Comparison of ENCODE assay signal across 10 cellular contexts in the genomic region with DNA sequence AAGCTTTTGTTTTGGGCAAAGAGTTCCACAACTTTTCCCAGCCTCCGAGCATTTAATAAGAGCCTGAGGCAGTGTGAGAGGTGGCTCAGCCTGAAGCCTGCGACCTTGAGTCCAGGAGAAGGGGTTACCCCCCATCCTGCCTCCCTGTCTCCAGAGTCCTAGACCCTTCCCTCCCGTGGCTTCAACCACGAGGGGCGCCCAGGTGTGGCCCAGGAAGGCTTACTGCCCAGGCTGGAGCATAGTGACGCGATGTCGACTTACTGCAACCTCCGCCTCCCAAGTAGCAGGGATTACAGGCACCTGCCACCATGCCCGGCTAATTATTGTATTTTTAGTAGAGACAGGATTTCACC. TPM values are rescaled to one million over a fixed set of nuclear protein-coding genes. Genes with fewer than 3 reads are reported as not detected.
DNase-seq lines count a peak whose midpoint lies in the region; ATAC-seq, FAIRE-seq and TF ChIP-seq lines count a peak whose summit lies in the region.
"Had no signal": no experiment of that assay in that cellular context is flagged by ENCODE, and none has a peak within 500 bp of the region (broad histone marks: within the 10 kb centered on the region; RNA-seq: fewer than 3 reads in every experiment).

No MANE protein-coding gene starts in this region.

- CTCF ChIA-PET in BJ (lab: Yijun Ruan, JAX) = interaction anchor here (2.1 kb wide), 1 partner anchor 8 kb away, joined by 7 read pairs; no protein-coding TSS in a partner anchor

- H3K4me1 ChIP-seq in esophagus muscularis mucosa = peaks cover 0 to 13% (median 12%) of the 10 kb centered on the region in 4 donors
- peaks cover 7% of the 10 kb centered on the region for H3K4me1 ChIP-seq in neuron (ENCODE audit: insufficient read depth, low read length)

- no peak for DNase-seq in BJ (ENCODE audit: low read depth)
- DNase-seq in NCI-H69 (lab: John Stamatoyannopoulos, UW) = peak; percentile 37
- DNase-seq in esophagus muscularis mucosa (ENCODE audit: extremely low spot score) = no peak
- no peak for DNase-seq in GM19239 (ENCODE audit: insufficient read length, low spot score)
- DNase-seq in foreskin melanocyte = no peak
- no peak for DNase-seq in HCEC 1CT
- DNase-seq: GDM1 had no signal

- peak overlapping the region; percentile 82 for H2AFZ ChIP-seq in neuron (ENCODE audit: low read depth, low read length)

- intact Hi-C loops in esophagus muscularis mucosa (cut with DNase I) = no loop called here

- no peak for FAIRE-seq in GM19239 (lab: Jason Lieb, UNC)

- TF ChIP-seq EP300 in esophagus muscularis mucosa (IDR thresholded peaks at IDR 0.05) = no peak

- no peaks in the 10 kb centered on the region for H3K36me3 ChIP-seq in BJ (ENCODE audit: control insufficient read depth, insufficient read depth, low read length)
- no peaks in the 10 kb centered on the region for H3K36me3 ChIP-seq in esophagus muscularis mucosa
- H3K36me3 ChIP-seq in neuron (ENCODE audit: insufficient read depth, low read length) = no peaks in the 10 kb centered on the region

- 89% methylated on average over 9 of the region's 10 CpGs for WGBS in esophagus muscularis mucosa

- no peak for ATAC-seq in HG03095 (IDR thresholded peaks at IDR 0.05; ENCODE audit: unreplicated experiment)

- POLR2A ChIA-PET in BJ (lab: Charles Lee) = no interaction called here

- no peak overlapping the region for H3K27ac ChIP-seq in esophagus muscularis mucosa (replicated peaks in 1 of 4)

- H3K9me3 ChIP-seq in esophagus muscularis mucosa = no peaks in the 10 kb centered on the region
- H3K9me3 ChIP-seq in neuron (ENCODE audit: low read length) = no peaks in the 10 kb centered on the region

- no peaks in the 10 kb centered on the region for H3K27me3 ChIP-seq in BJ (ENCODE audit: control insufficient read depth, insufficient read depth, low read length)
- H3K27me3 ChIP-seq in esophagus muscularis mucosa = peaks cover 0 to 9% (median 0%) of the 10 kb centered on the region in 4 donors
- H3K27me3 ChIP-seq in neuron (ENCODE audit: insufficient read depth, low read length) = peaks cover 15% of the 10 kb centered on the region

- TF ChIP-seq POLR2A in esophagus muscularis mucosa (IDR thresholded peaks at IDR 0.05; ENCODE audit: low read depth) = no peak

- H3K4me3 ChIP-seq in BJ (ENCODE audit: low read depth, low read length) = peak overlapping the region; percentile 49
- H3K4me3 ChIP-seq in esophagus muscularis mucosa = peak overlapping the region; percentile 55 to 65 (median 61)
- peak overlapping the region; percentile 48 for H3K4me3 ChIP-seq in neuron (ENCODE audit: low read length)

- TF ChIP-seq CTCF in BJ (IDR thresholded peaks at IDR 0.05; ENCODE audit: insufficient read depth, low read depth, low read length) = no peak
- TF ChIP-seq CTCF in esophagus muscularis mucosa (IDR thresholded peaks at IDR 0.05) = no peak

RNA-seq across cellular contexts. Expression of a gene that starts 0.6 kb away (rescaled TPM):
- polyA plus RNA-seq in BJ (2011; rRNA removed) = 0.71 and 1.6 TPM in 2 replicates
- 1.4 TPM in 1 of 2 replicates, not detected in the other for polyA minus RNA-seq in BJ (2011; rRNA and poly(A)+ RNA removed)
- 1 to 10 TPM in 2 of 4 donors, under 1 TPM in 1, not detected in 1; 0.99 to 2.5 (median 1.3) TPM for total RNA-seq in esophagus muscularis mucosa
- total RNA-seq: HT-29 had no signal

RNA-seq across cellular contexts. Expression of a gene that starts 9.5 kb away (rescaled TPM):
- not detected in 2 replicates for polyA plus RNA-seq in BJ (2011; rRNA removed)
- polyA minus RNA-seq in BJ (2011; rRNA and poly(A)+ RNA removed) = not detected in 2 replicates
- not detected for total RNA-seq in esophagus muscularis mucosa
- total RNA-seq: HT-29 had no signal

RNA-seq across cellular contexts. Expression of a gene that starts 19.9 kb away (rescaled TPM):
- polyA plus RNA-seq in BJ (2011; rRNA removed) = 0.18 TPM in 1 of 2 replicates, not detected in the other
- 0.26 and 0.52 TPM in 2 replicates for polyA minus RNA-seq in BJ (2011; rRNA and poly(A)+ RNA removed)
- total RNA-seq in esophagus muscularis mucosa = not detected

RNA-seq across cellular contexts. Expression of a gene that starts 42.3 kb away (rescaled TPM):
- 45.2 and 49.1 TPM in 2 replicates for polyA plus RNA-seq in BJ (2011; rRNA removed)
- 21.5 and 22.9 TPM in 2 replicates for polyA minus RNA-seq in BJ (2011; rRNA and poly(A)+ RNA removed)
- 10 to 100 TPM; 30.8 to 43.6 (median 39.3) TPM for total RNA-seq in esophagus muscularis mucosa
